8 cellular contexts compared by ENCODE assay signal in genomic region chr6:111483736-111484654, GRCh38. TPM values are rescaled to one million over a fixed set of nuclear protein-coding genes. Genes with fewer than 3 reads are reported as not detected.
DNase-seq lines count a peak whose midpoint lies in the region; ATAC-seq and TF ChIP-seq lines count a peak whose summit lies in the region.

No MANE protein-coding gene starts in this region.

- no TSS peak for BruUV-seq in Panc1 (replicated peaks; lab: Mats Ljungman, UMichigan)

- H3K79me2 ChIP-seq in DND-41 (ENCODE audit: insufficient read depth, low read length), result peaks cover 98% of the 10 kb centered on the region

- intact Hi-C loops in Panc1 (cut with micrococcal nuclease; ENCODE audit: unreplicated experiment), result loop anchor here (5.0 kb wide), 2 partner anchors 108 to 123 kb away; partner anchors contain the start of gene TRAF3IP2
- intact Hi-C loops in activated T-helper 2 cell treated with anti-CD3 and anti-CD28 coated beads, Interferon-gamma antibody, Interleukin-2, Interleukin-4, amounts not matched to agents 10 μg/mL and 5 μg/mL and 100 μg/mL, durations not matched to agents 14 hours and 24 hours and 36 hours (cut with micrococcal nuclease), result loop anchor here (1.0 to 10.0 kb wide), 9 partner anchors 82 to 667 kb away; partner anchors contain the start of genes AMD1, CDK19, FYN and TRAF3IP2

- H3K27ac ChIP-seq in DND-41 (ENCODE audit: low read length) (peak overlapping the region; percentile 98), Panc1 (ENCODE audit: low read length) (peak overlapping the region; percentile 99)

- H3K36me3 ChIP-seq in DND-41 (ENCODE audit: insufficient read depth, low read length) (peaks cover 20% of the 10 kb centered on the region), Panc1 (ENCODE audit: control insufficient read depth, insufficient read depth, low read length) (no peaks in the 10 kb centered on the region; the same call in 1 of the 2 replicates)

- CTCF ChIA-PET in Panc1 (lab: Charles Lee), result no interaction called here

- H4K20me1 ChIP-seq in DND-41 (ENCODE audit: insufficient read depth, low read length), result peaks cover 16% of the 10 kb centered on the region; the same call in 1 of the 2 replicates

- in situ Hi-C loops in Panc1 (cut with HindIII; ENCODE audit: low pct_unique_long_range_greater_than_20kb, low sequenced_read_pairs), result no loop called here

- peaks cover 50% of the 10 kb centered on the region for H3K4me1 Mint-ChIP-seq in activated T-helper 2 cell treated with anti-CD3 and anti-CD28 coated beads, Interferon-gamma antibody, Interleukin-2, Interleukin-4, amounts not matched to agents 10 μg/mL and 5 μg/mL and 100 μg/mL, durations not matched to agents 14 hours and 24 hours and 36 hours (ENCODE audit: low read depth)
- peaks cover 33% of the 10 kb centered on the region for H3K4me1 Mint-ChIP-seq in nephron
- peaks cover 56% of the 10 kb centered on the region for H3K4me1 Mint-ChIP-seq in stimulated activated naive CD8-positive, alpha-beta T cell treated with anti-CD3 and anti-CD28 coated beads, Interleukin-15, Interleukin-2, amounts not matched to agents 100 ng/mL and 50 ng/mL, for 24 hours (ENCODE audit: low read depth)

- H3K9me3 ChIP-seq in DND-41 (ENCODE audit: insufficient read depth, low read length, severe bottlenecking), result no peaks in the 10 kb centered on the region
- H3K9me3 ChIP-seq in Panc1 (ENCODE audit: control insufficient read depth, insufficient read depth, low read depth, low read length), result no peaks in the 10 kb centered on the region

- peaks cover 32% of the 10 kb centered on the region for H3K36me3 Mint-ChIP-seq in activated T-helper 2 cell treated with anti-CD3 and anti-CD28 coated beads, Interferon-gamma antibody, Interleukin-2, Interleukin-4, amounts not matched to agents 10 μg/mL and 5 μg/mL and 100 μg/mL, durations not matched to agents 14 hours and 24 hours and 36 hours (ENCODE audit: low read depth)
- peaks cover 22% of the 10 kb centered on the region for H3K36me3 Mint-ChIP-seq in nephron (ENCODE audit: low read depth)
- peaks cover 35% of the 10 kb centered on the region for H3K36me3 Mint-ChIP-seq in stimulated activated naive CD8-positive, alpha-beta T cell treated with anti-CD3 and anti-CD28 coated beads, Interleukin-15, Interleukin-2, amounts not matched to agents 100 ng/mL and 50 ng/mL, for 24 hours (ENCODE audit: low read depth)

- POLR2A ChIA-PET in Panc1 (lab: Charles Lee), result interaction anchor here (0.6 to 1.4 kb wide), 6 partner anchors 19 to 701 kb away, joined by 3 to 8 read pairs (median 3); a partner anchor contains a TSS

- DNase-seq in DND-41 (peak; percentile 88), Panc1 (ENCODE audit: low read depth, low spot score) (peak; percentile 83), fibroblast of pulmonary artery (ENCODE audit: low read depth) (peak; percentile 98)
- peak; percentile 76 for DNase-seq in Jurkat, Clone E6-1 (ENCODE audit: low read depth, low spot score)
- no peak for DNase-seq in activated T-helper 2 cell treated with anti-CD3 and anti-CD28 coated beads, Interferon-gamma antibody, Interleukin-2, Interleukin-4, amounts not matched to agents 10 μg/mL and 5 μg/mL and 100 μg/mL, durations not matched to agents 14 hours and 24 hours and 36 hours (ENCODE audit: low spot score)

- H3K4me1 ChIP-seq in DND-41 (ENCODE audit: insufficient read depth, low read length) (peaks cover 72% of the 10 kb centered on the region), Panc1 (ENCODE audit: control insufficient read depth, insufficient read depth, low read length) (peaks cover 40% of the 10 kb centered on the region)

- peak; percentile 58 for ATAC-seq in DND-41 (ENCODE audit: insufficient read depth, low read depth)
- peak; percentile 46 for ATAC-seq in GM21717 (IDR thresholded peaks at IDR 0.05; ENCODE audit: unreplicated experiment)
- peak; percentile 87 for ATAC-seq in Panc1

- H3K4me3 Mint-ChIP-seq in activated T-helper 2 cell treated with anti-CD3 and anti-CD28 coated beads, Interferon-gamma antibody, Interleukin-2, Interleukin-4, amounts not matched to agents 10 μg/mL and 5 μg/mL and 100 μg/mL, durations not matched to agents 14 hours and 24 hours and 36 hours (ENCODE audit: low read depth), result peak overlapping the region; percentile 91
- peak overlapping the region; percentile 93 to 99 (median 96) for H3K4me3 Mint-ChIP-seq in nephron
- peak overlapping the region; percentile 98 for H3K4me3 Mint-ChIP-seq in stimulated activated naive CD8-positive, alpha-beta T cell treated with anti-CD3 and anti-CD28 coated beads, Interleukin-15, Interleukin-2, amounts not matched to agents 100 ng/mL and 50 ng/mL, for 24 hours

- H3K9ac ChIP-seq in DND-41 (ENCODE audit: low read depth, low read length), result peak overlapping the region; percentile 88

- TF ChIP-seq CTCF in DND-41 (IDR thresholded peaks at IDR 0.05; ENCODE audit: borderline replicate concordance, extremely low read depth, low read length, poor library complexity, severe bottlenecking) (no peak), Panc1 (IDR thresholded peaks at IDR 0.05) (no peak), fibroblast of pulmonary artery (IDR thresholded peaks at IDR 0.05; ENCODE audit: low read length, missing control alignments) (no peak), nephron (IDR thresholded peaks at IDR 0.05; ENCODE audit: unreplicated experiment in 3 of 3) (no peak)

- H3K4me3 ChIP-seq in DND-41 (ENCODE audit: low read depth in 1 of 2, low read length in 2 of 2), result peak overlapping the region; percentile 81 to 89
- H3K4me3 ChIP-seq in Jurkat, Clone E6-1 (ENCODE audit: low read length), result peak overlapping the region; percentile 81
- peak overlapping the region; percentile 90 to 92 for H3K4me3 ChIP-seq in Panc1 (ENCODE audit: low read depth in 2 of 2, low read length in 2 of 2)
- peak overlapping the region; percentile 67 for H3K4me3 ChIP-seq in fibroblast of pulmonary artery (replicated peaks; ENCODE audit: low read depth, low read length)

- H3K27me3 ChIP-seq in DND-41 (ENCODE audit: insufficient read depth, low read length, poor library complexity) (no peaks in the 10 kb centered on the region), Panc1 (ENCODE audit: control insufficient read depth, insufficient read depth, low read length) (no peaks in the 10 kb centered on the region)

- peak overlapping the region; percentile 90 for H2AFZ ChIP-seq in DND-41 (ENCODE audit: low read depth, low read length)

- peak overlapping the region; percentile 71 for H3K4me2 ChIP-seq in DND-41 (ENCODE audit: insufficient read depth, low read length)

- peaks cover 7% of the 10 kb centered on the region for H3K9me3 Mint-ChIP-seq in activated T-helper 2 cell treated with anti-CD3 and anti-CD28 coated beads, Interferon-gamma antibody, Interleukin-2, Interleukin-4, amounts not matched to agents 10 μg/mL and 5 μg/mL and 100 μg/mL, durations not matched to agents 14 hours and 24 hours and 36 hours
- H3K9me3 Mint-ChIP-seq in nephron, result no peaks in the 10 kb centered on the region
- no peaks in the 10 kb centered on the region for H3K9me3 Mint-ChIP-seq in stimulated activated naive CD8-positive, alpha-beta T cell treated with anti-CD3 and anti-CD28 coated beads, Interleukin-15, Interleukin-2, amounts not matched to agents 100 ng/mL and 50 ng/mL, for 24 hours

- H3K27me3 Mint-ChIP-seq in activated T-helper 2 cell treated with anti-CD3 and anti-CD28 coated beads, Interferon-gamma antibody, Interleukin-2, Interleukin-4, amounts not matched to agents 10 μg/mL and 5 μg/mL and 100 μg/mL, durations not matched to agents 14 hours and 24 hours and 36 hours (ENCODE audit: low read depth), result no peaks in the 10 kb centered on the region
- H3K27me3 Mint-ChIP-seq in nephron (ENCODE audit: low read depth), result no peaks in the 10 kb centered on the region
- no peaks in the 10 kb centered on the region for H3K27me3 Mint-ChIP-seq in stimulated activated naive CD8-positive, alpha-beta T cell treated with anti-CD3 and anti-CD28 coated beads, Interleukin-15, Interleukin-2, amounts not matched to agents 100 ng/mL and 50 ng/mL, for 24 hours

- peak overlapping the region; percentile 96 for H3K27ac Mint-ChIP-seq in activated T-helper 2 cell treated with anti-CD3 and anti-CD28 coated beads, Interferon-gamma antibody, Interleukin-2, Interleukin-4, amounts not matched to agents 10 μg/mL and 5 μg/mL and 100 μg/mL, durations not matched to agents 14 hours and 24 hours and 36 hours
- peak overlapping the region; percentile 99 to 100 (median 99) for H3K27ac Mint-ChIP-seq in nephron
- H3K27ac Mint-ChIP-seq in stimulated activated naive CD8-positive, alpha-beta T cell treated with anti-CD3 and anti-CD28 coated beads, Interleukin-15, Interleukin-2, amounts not matched to agents 100 ng/mL and 50 ng/mL, for 24 hours, result peak overlapping the region; percentile 99

RNA-seq across cellular contexts. Expression of gene REV3L, which starts 1.0 kb away (rescaled TPM):
- polyA plus RNA-seq in Jurkat, Clone E6-1 (2012; ENCODE audit: insufficient read depth, insufficient read length), result 7.8 TPM
- 44.8 TPM for total RNA-seq in Panc1 (2021; ENCODE audit: unreplicated experiment)
- 13.6 TPM for polyA plus RNA-seq in Panc1 (2012; ENCODE audit: insufficient read length)
- 19.4 and 23.8 TPM in 2 replicates for total RNA-seq in activated T-helper 2 cell treated with anti-CD3 and anti-CD28 coated beads, Interferon-gamma antibody, Interleukin-2, Interleukin-4, amounts not matched to agents 10 μg/mL and 5 μg/mL and 100 μg/mL, durations not matched to agents 14 hours and 24 hours and 36 hours
